Comparison of ENCODE assay signal across 23 cellular contexts in the genomic region with DNA sequence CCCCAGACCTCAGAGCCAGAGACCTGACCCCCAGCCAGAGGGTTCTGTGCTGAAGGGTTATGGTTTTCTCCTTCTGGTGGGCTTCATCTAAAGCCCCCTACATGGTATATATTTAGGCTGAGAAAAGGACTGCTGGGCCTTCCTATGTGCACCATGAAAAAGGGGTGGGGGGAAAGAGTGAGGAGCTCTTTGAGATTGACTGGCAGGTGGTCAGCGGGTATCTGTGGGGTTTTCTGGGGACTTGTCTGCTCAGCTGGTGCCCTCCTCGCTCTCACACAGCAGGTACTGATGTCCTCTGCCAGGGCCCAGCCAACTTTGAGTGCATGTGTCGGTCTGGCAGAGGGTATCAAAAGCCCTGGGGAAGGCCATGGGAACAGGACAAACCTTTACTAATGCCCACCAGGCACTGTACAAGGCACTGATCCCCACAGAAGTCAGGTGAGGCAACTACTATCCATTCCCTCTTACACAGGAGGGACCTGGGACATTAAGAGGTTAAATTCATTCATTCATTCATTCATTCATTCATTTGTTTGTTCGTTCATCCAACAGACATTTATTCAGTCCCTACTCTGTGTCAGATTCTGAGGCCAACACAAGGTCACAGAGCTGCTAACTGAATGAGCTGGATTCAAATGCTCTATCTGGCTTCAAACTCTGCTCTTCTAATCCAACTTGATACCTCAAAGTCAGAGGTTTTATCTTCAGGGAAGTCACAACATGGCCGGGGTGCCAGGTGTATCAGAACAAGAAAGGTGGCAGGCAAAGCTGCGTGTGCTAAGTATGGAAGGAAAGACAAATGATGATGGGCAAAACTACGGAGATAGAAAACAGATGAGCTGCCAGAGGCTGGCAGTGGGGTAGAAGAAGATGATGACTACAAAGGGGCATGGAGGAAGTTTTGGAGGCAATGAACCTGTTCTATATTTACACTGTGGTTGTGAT. TPM values are rescaled to one million over a fixed set of nuclear protein-coding genes. Genes with fewer than 3 reads are reported as not detected.
DNase-seq lines count a peak whose midpoint lies in the region; ATAC-seq and TF ChIP-seq lines count a peak whose summit lies in the region.
"Had no signal": no experiment of that assay in that cellular context is flagged by ENCODE, and none has a peak within 500 bp of the region (broad histone marks: within the 10 kb centered on the region; RNA-seq: fewer than 3 reads in every experiment).

No MANE protein-coding gene starts in this region.

- H3K36me3 Mint-ChIP-seq in activated CD8-positive, alpha-beta memory T cell treated with anti-CD3 and anti-CD28 coated beads, Interleukin-2, amount 10 ng/mL, durations not matched to agents 7 days and 5 days = no peaks in the 10 kb centered on the region
- no peaks in the 10 kb centered on the region for H3K36me3 Mint-ChIP-seq in brain
- H3K36me3 Mint-ChIP-seq: CD4-positive, CD25-positive, alpha-beta regulatory T cell had no signal

- intact Hi-C loops in upper lobe of right lung (cut with DNase I) = loop anchor here (10.0 kb wide), 1 partner anchor 68 kb away; no protein-coding TSS in a partner anchor

- TF ChIP-seq CTCF in brain (conservative IDR thresholded peaks at IDR 0.05) (no peak), upper lobe of right lung (IDR thresholded peaks at IDR 0.05) (no peak)

- H3K18ac ChIP-seq in neuronal stem cell (ENCODE audit: low read length) = no peak overlapping the region

- WGBS in neuronal stem cell (ENCODE audit: extremely low coverage in 2 of 2, insufficient read length in 2 of 2, insufficient replicate concordance in 1 of 2), 2 donors = no CpG with 5 or more reads among the region's 7 CpGs

- no peak overlapping the region for H4K8ac ChIP-seq in neuronal stem cell (ENCODE audit: low read depth, low read length)

- no peak overlapping the region for H3K23ac ChIP-seq in neuronal stem cell (ENCODE audit: low read depth, low read length, poor library complexity)

- H3K36me3 ChIP-seq in neuronal stem cell (replicated peaks in 1 of 2; ENCODE audit: control insufficient read depth in 2 of 2, insufficient read depth in 2 of 2, low read length in 2 of 2) (no peaks in the 10 kb centered on the region), upper lobe of right lung (no peaks in the 10 kb centered on the region)
- H3K36me3 ChIP-seq: BLaER1, HAP-1 had no signal

- DNase-seq in activated CD8-positive, alpha-beta memory T cell treated with anti-CD3 and anti-CD28 coated beads, Interleukin-2, amount 10 ng/mL, durations not matched to agents 7 days and 5 days = peak; percentile 14
- DNase-seq in activated CD8-positive, alpha-beta memory T cell treated with anti-CD3 and anti-CD28 coated beads, Interleukin-2, amount 50 U/mL, for 4 hours = no peak
- DNase-seq in neuronal stem cell (ENCODE audit: low spot score) (no peak), upper lobe of right lung (peak; percentile 37)
- DNase-seq in stimulated activated CD4-positive, alpha-beta T cell treated with anti-CD3 and anti-CD28 coated beads, Interleukin-2, amount 100 ng/mL, for 48 hours = no peak
- DNase-seq: CD4-positive, CD25-positive, alpha-beta regulatory T cell; DMS153; DND-41; GOT3; IMR-90; MM.1S; NCI-H2081 treated with DMSO at 0.1 percent for 48 hours; NCI-H2171 treated with DMSO at 0.1 percent for 48 hours; NCI-H345; NCI-H510A treated with DMSO at 0.1 percent for 48 hours; NCI-H774; SIG-M5 had no signal

- H3K27me3 ChIP-seq in neuronal stem cell (ENCODE audit: control insufficient read depth in 3 of 3, insufficient read depth in 3 of 3, low read depth in 1 of 3, low read length in 3 of 3) = peaks cover 0 to 12% (median 0%) of the 10 kb centered on the region in 3 experiments
- H3K27me3 ChIP-seq in upper lobe of right lung = no peaks in the 10 kb centered on the region
- H3K27me3 ChIP-seq: BLaER1 had no signal

- no peak overlapping the region for H2BK15ac ChIP-seq in neuronal stem cell (ENCODE audit: low read length)

- CTCF ChIA-PET in activated CD8-positive, alpha-beta memory T cell treated with anti-CD3 and anti-CD28 coated beads, Interleukin-2, amount 10 ng/mL, durations not matched to agents 7 days and 5 days (lab: Charles Lee) = no interaction called here

- H2BK12ac ChIP-seq in neuronal stem cell (ENCODE audit: low read length) = no peak overlapping the region

- ATAC-seq in activated CD8-positive, alpha-beta memory T cell treated with anti-CD3 and anti-CD28 coated beads, Interleukin-2, amount 10 ng/mL, durations not matched to agents 7 days and 5 days = no peak
- ATAC-seq in upper lobe of right lung = no peak
- ATAC-seq in GM19023 (IDR thresholded peaks at IDR 0.05; ENCODE audit: unreplicated experiment) = no peak

- H2AFZ ChIP-seq in neuronal stem cell (ENCODE audit: low read length) = no peak overlapping the region

- peaks cover 63% of the 10 kb centered on the region for H3K27me3 Mint-ChIP-seq in activated CD8-positive, alpha-beta memory T cell treated with anti-CD3 and anti-CD28 coated beads, Interleukin-2, amount 10 ng/mL, durations not matched to agents 7 days and 5 days
- H3K27me3 Mint-ChIP-seq in brain = peaks cover 3% of the 10 kb centered on the region

- H3K4me1 ChIP-seq in neuronal stem cell (ENCODE audit: control insufficient read depth in 2 of 2, insufficient read depth in 1 of 2, low read depth in 1 of 2, low read length in 2 of 2) = no peaks in the 10 kb centered on the region
- H3K4me1 ChIP-seq in upper lobe of right lung = no peaks in the 10 kb centered on the region
- H3K4me1 ChIP-seq: BLaER1, HAP-1 had no signal

- no peak overlapping the region for H3K27ac Mint-ChIP-seq in activated CD8-positive, alpha-beta memory T cell treated with anti-CD3 and anti-CD28 coated beads, Interleukin-2, amount 10 ng/mL, durations not matched to agents 7 days and 5 days
- H3K27ac Mint-ChIP-seq in brain = peak overlapping the region in 4 of 5 experiments; percentile 60 to 88 (median 76)
- H3K27ac Mint-ChIP-seq: CD4-positive, CD25-positive, alpha-beta regulatory T cell had no signal

- H3K14ac ChIP-seq in neuronal stem cell (ENCODE audit: low read length) = no peak overlapping the region

- H3K4me3 Mint-ChIP-seq in activated CD8-positive, alpha-beta memory T cell treated with anti-CD3 and anti-CD28 coated beads, Interleukin-2, amount 10 ng/mL, durations not matched to agents 7 days and 5 days = no peak overlapping the region
- peak overlapping the region in 2 of 5 experiments; percentile 10 to 51 for H3K4me3 Mint-ChIP-seq in brain
- H3K4me3 Mint-ChIP-seq: CD4-positive, CD25-positive, alpha-beta regulatory T cell had no signal

- H2AK5ac ChIP-seq in neuronal stem cell (ENCODE audit: low read depth, low read length) = peak overlapping the region; percentile 34

- H3K79me1 ChIP-seq in neuronal stem cell (ENCODE audit: low read depth, low read length) = no peaks in the 10 kb centered on the region

- no peak overlapping the region for H3K4ac ChIP-seq in neuronal stem cell (ENCODE audit: low read length)

- H4K91ac ChIP-seq in neuronal stem cell (ENCODE audit: low read depth, low read length, poor library complexity) = no peak overlapping the region

- no peak overlapping the region for H3K9ac ChIP-seq in neuronal stem cell (ENCODE audit: low read depth, low read length, poor library complexity)
- H3K9ac ChIP-seq: BLaER1, KMS-11 had no signal

- no peak overlapping the region for H2BK5ac ChIP-seq in neuronal stem cell (ENCODE audit: low read length)

- H3K4me3 ChIP-seq in neuronal stem cell (ENCODE audit: low read length in 2 of 2) (no peak overlapping the region), upper lobe of right lung (no peak overlapping the region)
- H3K4me3 ChIP-seq: BLaER1, HAP-1, SK-N-MC had no signal

- peak overlapping the region; percentile 18 for H2BK120ac ChIP-seq in neuronal stem cell (ENCODE audit: low read depth, low read length)

- H3K9me3 Mint-ChIP-seq in activated CD8-positive, alpha-beta memory T cell treated with anti-CD3 and anti-CD28 coated beads, Interleukin-2, amount 10 ng/mL, durations not matched to agents 7 days and 5 days (ENCODE audit: low read depth) = no peaks in the 10 kb centered on the region
- no peaks in the 10 kb centered on the region for H3K9me3 Mint-ChIP-seq in brain

- H3K27ac ChIP-seq in neuronal stem cell (replicated peaks; ENCODE audit: low read length) (no peak overlapping the region), upper lobe of right lung (no peak overlapping the region)
- H3K27ac ChIP-seq: BLaER1, KMS-11, SK-N-MC had no signal

- no peaks in the 10 kb centered on the region for H3K4me1 Mint-ChIP-seq in activated CD8-positive, alpha-beta memory T cell treated with anti-CD3 and anti-CD28 coated beads, Interleukin-2, amount 10 ng/mL, durations not matched to agents 7 days and 5 days
- peaks cover 67% of the 10 kb centered on the region for H3K4me1 Mint-ChIP-seq in brain
- H3K4me1 Mint-ChIP-seq: CD4-positive, CD25-positive, alpha-beta regulatory T cell had no signal

- H3K4me2 ChIP-seq in neuronal stem cell (ENCODE audit: insufficient read depth, low read length, poor library complexity, severe bottlenecking) = no peak overlapping the region
- H3K4me2 ChIP-seq: BLaER1, KMS-11 had no signal

- H3K9me3 ChIP-seq in neuronal stem cell (replicated peaks in 1 of 2; ENCODE audit: control insufficient read depth in 2 of 2, insufficient read depth in 1 of 2, low read depth in 1 of 2, low read length in 2 of 2) = no peaks in the 10 kb centered on the region
- no peaks in the 10 kb centered on the region for H3K9me3 ChIP-seq in upper lobe of right lung
- H3K9me3 ChIP-seq: BLaER1, HAP-1 had no signal

RNA-seq across cellular contexts. Expression of a gene that starts 44.6 kb away (rescaled TPM):
- under 1 TPM in 1 of 2 experiments, not detected in 1; 0.16 TPM for total RNA-seq in activated CD8-positive, alpha-beta memory T cell treated with anti-CD3 and anti-CD28 coated beads, Interleukin-2, amount 10 ng/mL, durations not matched to agents 7 days and 5 days
- 12.1 TPM for polyA plus RNA-seq in brain (ENCODE audit: insufficient read depth, low read depth, low replicate concordance)
- 1.6 TPM for polyA plus RNA-seq in neuronal stem cell (2013, experiment 1 of 2)
- polyA plus RNA-seq in neuronal stem cell (2013, experiment 2 of 2) = 1.5 TPM
- 7.8 TPM for total RNA-seq in upper lobe of right lung
- total RNA-seq: CD4-positive, CD25-positive, alpha-beta regulatory T cell had no signal
- polyA plus RNA-seq: CD4-positive, CD25-positive, alpha-beta regulatory T cell had no signal

Comparison
In these comparisons a context has a peak if more than half of its experiments do, and no peak if none do; other contexts are left out.
1. DNase-seq: peak in activated CD8-positive, alpha-beta memory T cell treated with anti-CD3 and anti-CD28 coated beads, Interleukin-2, amount 10 ng/mL, durations not matched to agents 7 days and 5 days (single experiment) and upper lobe of right lung (single experiment); none in activated CD8-positive, alpha-beta memory T cell treated with anti-CD3 and anti-CD28 coated beads, Interleukin-2, amount 50 U/mL, for 4 hours (single experiment), neuronal stem cell (single experiment) and stimulated activated CD4-positive, alpha-beta T cell treated with anti-CD3 and anti-CD28 coated beads, Interleukin-2, amount 100 ng/mL, for 48 hours (0 of 2).